In the genomic region with DNA sequence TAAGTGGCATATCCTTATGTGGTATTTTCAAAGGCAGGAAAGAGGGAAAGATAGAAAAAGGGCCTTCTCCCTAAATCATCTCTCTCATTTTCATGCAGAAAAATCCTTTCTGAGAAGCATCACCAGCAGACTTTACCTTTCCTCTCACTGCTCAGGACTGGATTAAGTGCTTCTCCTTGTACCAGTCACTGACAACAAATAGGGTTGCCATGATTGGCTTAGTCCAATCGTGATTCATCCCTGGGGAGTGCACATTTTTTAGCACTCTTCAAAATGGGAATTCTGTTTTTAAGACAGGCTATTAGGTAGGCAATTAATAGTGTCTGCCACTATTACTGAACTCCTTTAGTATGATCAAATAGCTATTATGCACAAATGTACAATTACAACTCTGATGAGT, we compare ENCODE assay signal across 18 cellular contexts.
"Had no signal": no experiment of that assay in that cellular context is flagged by ENCODE, and none has a peak within 500 bp of the region (broad histone marks: within the 10 kb centered on the region; RNA-seq: fewer than 3 reads in every experiment).

No MANE protein-coding gene starts in this region.

- H3K27ac ChIP-seq: neutrophil, parathyroid adenoma, thyroid gland had no signal

- H3K36me3 ChIP-seq: neutrophil, thyroid gland had no signal

- H3K4me3 ChIP-seq: mucosa of descending colon, thyroid gland had no signal

- H3K9me3 Mint-ChIP-seq: activated CD4-positive, alpha-beta memory T cell treated with anti-CD3 and anti-CD28 coated beads for 36 hours; activated T-cell treated with anti-CD3 and anti-CD28 coated beads, Interleukin-2, amount 50 U/mL, for 24 hours; brain; central memory CD8-positive, alpha-beta T cell; dendritic cell treated with granulocyte-macrophage colony-stimulating factor and Interleukin-4, amounts not matched to agents 40 ng/mL and 50 ng/mL, for 4 days; naive thymus-derived CD4-positive, alpha-beta T cell; stimulated activated naive B cell treated with anti-CD40 and anti-IgM and Interleukin-4, amounts not matched to agents 10 μg/mL and 1 μg/mL and 100 μg/mL, for 72 hours; T-helper 1 cell treated with Interleukin-12 subunit alpha and Interleukin-12 subunit beta and Interleukin-4 antibody, amounts not matched to agents 30 μg/mL and 1 μg/mL, for 36 hours had no signal

- H3K9me3 ChIP-seq: mucosa of descending colon, neutrophil, thyroid gland had no signal

- H3K27ac Mint-ChIP-seq: activated CD4-positive, alpha-beta memory T cell treated with anti-CD3 and anti-CD28 coated beads for 36 hours; activated CD4-positive, alpha-beta T cell treated with anti-CD3 and anti-CD28 coated beads for 36 hours; activated T-cell treated with anti-CD3 and anti-CD28 coated beads, Interleukin-2, amount 50 U/mL, for 24 hours; brain; dendritic cell treated with granulocyte-macrophage colony-stimulating factor and Interleukin-4, amounts not matched to agents 40 ng/mL and 50 ng/mL, for 4 days; naive thymus-derived CD4-positive, alpha-beta T cell; stimulated activated naive B cell treated with anti-CD40 and anti-IgM and Interleukin-4, amounts not matched to agents 10 μg/mL and 1 μg/mL and 100 μg/mL, for 72 hours; T-helper 1 cell treated with Interleukin-12 subunit alpha and Interleukin-12 subunit beta and Interleukin-4 antibody, amounts not matched to agents 30 μg/mL and 1 μg/mL, for 36 hours had no signal

- H3K36me3 Mint-ChIP-seq: activated CD4-positive, alpha-beta memory T cell treated with anti-CD3 and anti-CD28 coated beads for 36 hours; brain; naive thymus-derived CD4-positive, alpha-beta T cell; stimulated activated naive B cell treated with anti-CD40 and anti-IgM and Interleukin-4, amounts not matched to agents 10 μg/mL and 1 μg/mL and 100 μg/mL, for 72 hours had no signal

- DNase-seq: activated CD4-positive, alpha-beta memory T cell treated with anti-CD3 and anti-CD28 coated beads for 36 hours; activated CD4-positive, alpha-beta T cell treated with anti-CD3 and anti-CD28 coated beads for 36 hours; activated effector memory CD4-positive, alpha-beta T cell treated with Interleukin-2 at 50 U/mL for 16 hours; activated naive CD4-positive, alpha-beta T cell treated with anti-CD3 and anti-CD28 coated beads, Interleukin-2, amount 50 U/mL, for 16 hours; activated T-cell treated with anti-CD3 and anti-CD28 coated beads, Interleukin-2, amount 50 U/mL, for 24 hours; effector memory CD4-positive, alpha-beta T cell; mucosa of descending colon; naive thymus-derived CD4-positive, alpha-beta T cell; stimulated activated CD4-positive, alpha-beta T cell treated with anti-CD3 and anti-CD28 coated beads, Interleukin-2, amount 100 ng/mL, for 48 hours; stimulated activated naive B cell treated with anti-CD40 and anti-IgM and Interleukin-4, amounts not matched to agents 10 μg/mL and 1 μg/mL and 100 μg/mL, for 72 hours; thyroid gland had no signal

- H3K27me3 Mint-ChIP-seq: activated CD4-positive, alpha-beta memory T cell treated with anti-CD3 and anti-CD28 coated beads for 36 hours; activated CD4-positive, alpha-beta T cell treated with anti-CD3 and anti-CD28 coated beads for 36 hours; activated T-cell treated with anti-CD3 and anti-CD28 coated beads, Interleukin-2, amount 50 U/mL, for 24 hours; brain; central memory CD8-positive, alpha-beta T cell; dendritic cell treated with granulocyte-macrophage colony-stimulating factor and Interleukin-4, amounts not matched to agents 40 ng/mL and 50 ng/mL, for 4 days; stimulated activated naive B cell treated with anti-CD40 and anti-IgM and Interleukin-4, amounts not matched to agents 10 μg/mL and 1 μg/mL and 100 μg/mL, for 72 hours had no signal

- H3K9ac ChIP-seq: parathyroid adenoma had no signal

- H2AFZ ChIP-seq: parathyroid adenoma had no signal

- H3K4me3 Mint-ChIP-seq: activated CD4-positive, alpha-beta memory T cell treated with anti-CD3 and anti-CD28 coated beads for 36 hours; activated CD4-positive, alpha-beta T cell treated with anti-CD3 and anti-CD28 coated beads for 36 hours; activated T-cell treated with anti-CD3 and anti-CD28 coated beads, Interleukin-2, amount 50 U/mL, for 24 hours; central memory CD8-positive, alpha-beta T cell; dendritic cell treated with granulocyte-macrophage colony-stimulating factor and Interleukin-4, amounts not matched to agents 40 ng/mL and 50 ng/mL, for 4 days; naive thymus-derived CD4-positive, alpha-beta T cell; stimulated activated naive B cell treated with anti-CD40 and anti-IgM and Interleukin-4, amounts not matched to agents 10 μg/mL and 1 μg/mL and 100 μg/mL, for 72 hours; T-helper 1 cell treated with Interleukin-12 subunit alpha and Interleukin-12 subunit beta and Interleukin-4 antibody, amounts not matched to agents 30 μg/mL and 1 μg/mL, for 36 hours had no signal

- H3K27me3 ChIP-seq: neutrophil, thyroid gland had no signal

- H3K4me1 Mint-ChIP-seq: activated CD4-positive, alpha-beta T cell treated with anti-CD3 and anti-CD28 coated beads for 36 hours; central memory CD8-positive, alpha-beta T cell; naive thymus-derived CD4-positive, alpha-beta T cell; stimulated activated naive B cell treated with anti-CD40 and anti-IgM and Interleukin-4, amounts not matched to agents 10 μg/mL and 1 μg/mL and 100 μg/mL, for 72 hours had no signal

- H3K4me1 ChIP-seq: parathyroid adenoma, thyroid gland had no signal

- ATAC-seq: activated CD4-positive, alpha-beta T cell treated with anti-CD3 and anti-CD28 coated beads for 36 hours; left lobe of liver; mucosa of descending colon; naive thymus-derived CD4-positive, alpha-beta T cell; stimulated activated naive B cell treated with anti-CD40 and anti-IgM and Interleukin-4, amounts not matched to agents 10 μg/mL and 1 μg/mL and 100 μg/mL, for 72 hours had no signal
